Comparison of ENCODE assay signal across 11 cellular contexts in the genomic region with DNA sequence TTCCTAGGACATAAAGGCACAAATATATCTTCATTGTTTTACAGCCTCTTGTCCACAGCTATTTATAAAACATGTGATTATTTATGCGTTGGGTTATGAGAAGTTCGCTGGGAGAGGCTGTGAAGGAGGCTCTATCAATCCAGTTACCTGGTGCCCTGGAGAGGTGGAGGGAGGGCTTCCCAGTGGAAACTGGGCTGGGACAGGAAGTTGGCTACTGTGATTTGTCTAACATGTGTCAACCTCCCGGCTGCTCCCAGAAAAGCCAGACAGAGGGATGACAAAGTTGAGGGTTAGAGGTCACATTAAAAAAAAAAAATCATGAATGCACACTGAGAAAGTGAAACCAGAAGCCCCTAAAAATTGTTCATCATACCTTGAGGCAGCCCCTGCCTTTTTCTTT.
A peak's percentile ranks its signal among the peaks of the same experiment; 100 is the strongest.
DNase-seq lines count a peak whose midpoint lies in the region; ATAC-seq lines count a peak whose summit lies in the region.
"Had no signal": no experiment of that assay in that cellular context is flagged by ENCODE, and none has a peak within 500 bp of the region (broad histone marks: within the 10 kb centered on the region; RNA-seq: fewer than 3 reads in every experiment).

No MANE protein-coding gene starts in this region.

- ATAC-seq in left lobe of liver (peak; percentile 63), HG03442 (IDR thresholded peaks at IDR 0.05; ENCODE audit: unreplicated experiment) (no peak), GM21381 (IDR thresholded peaks at IDR 0.05; ENCODE audit: unreplicated experiment) (no peak)
- no peak for ATAC-seq in stimulated activated naive B cell treated with anti-CD40 and anti-IgM and Interleukin-4, amounts not matched to agents 10 μg/mL and 1 μg/mL and 100 μg/mL, for 72 hours (replicated peaks)

- no peak overlapping the region for H3K27ac Mint-ChIP-seq in activated naive CD8-positive, alpha-beta T cell
- H3K27ac Mint-ChIP-seq in stimulated activated naive B cell treated with anti-CD40 and anti-IgM and Interleukin-4, amounts not matched to agents 10 μg/mL and 1 μg/mL and 100 μg/mL, for 72 hours: no peak overlapping the region

- peaks cover 12% of the 10 kb centered on the region for H3K4me1 Mint-ChIP-seq in activated naive CD8-positive, alpha-beta T cell (ENCODE audit: low read depth)
- peaks cover 6 to 18% of the 10 kb centered on the region in 2 donors for H3K4me1 Mint-ChIP-seq in stimulated activated naive B cell treated with anti-CD40 and anti-IgM and Interleukin-4, amounts not matched to agents 10 μg/mL and 1 μg/mL and 100 μg/mL, for 72 hours

- no peaks in the 10 kb centered on the region for H3K36me3 Mint-ChIP-seq in activated naive CD8-positive, alpha-beta T cell
- no peaks in the 10 kb centered on the region for H3K36me3 Mint-ChIP-seq in stimulated activated naive B cell treated with anti-CD40 and anti-IgM and Interleukin-4, amounts not matched to agents 10 μg/mL and 1 μg/mL and 100 μg/mL, for 72 hours

- peak; percentile 41 for DNase-seq in DMS79 treated with DMSO at 0.1 percent for 48 hours (lab: John Stamatoyannopoulos, UW)
- no peak for DNase-seq in DMS79 (lab: John Stamatoyannopoulos, UW)
- peak; percentile 62 for DNase-seq in left lobe of liver (ENCODE audit: low spot score)
- no peak for DNase-seq in stimulated activated naive B cell treated with anti-CD40 and anti-IgM and Interleukin-4, amounts not matched to agents 10 μg/mL and 1 μg/mL and 100 μg/mL, for 72 hours
- DNase-seq in D341Med (ENCODE audit: low spot score): no peak
- DNase-seq: central memory CD4-positive, alpha-beta T cell; midbrain; SHP77 treated with DMSO at 0.1 percent for 48 hours had no signal

- peak overlapping the region; percentile 68 for H3K4me3 Mint-ChIP-seq in activated naive CD8-positive, alpha-beta T cell
- H3K4me3 Mint-ChIP-seq in stimulated activated naive B cell treated with anti-CD40 and anti-IgM and Interleukin-4, amounts not matched to agents 10 μg/mL and 1 μg/mL and 100 μg/mL, for 72 hours: peak overlapping the region; percentile 85 to 89

- no peaks in the 10 kb centered on the region for H3K9me3 Mint-ChIP-seq in activated naive CD8-positive, alpha-beta T cell (ENCODE audit: low read depth)
- no peaks in the 10 kb centered on the region for H3K9me3 Mint-ChIP-seq in stimulated activated naive B cell treated with anti-CD40 and anti-IgM and Interleukin-4, amounts not matched to agents 10 μg/mL and 1 μg/mL and 100 μg/mL, for 72 hours

- peaks cover 6% of the 10 kb centered on the region for H3K27me3 Mint-ChIP-seq in activated naive CD8-positive, alpha-beta T cell
- peaks cover 4 to 7% of the 10 kb centered on the region in 2 donors for H3K27me3 Mint-ChIP-seq in stimulated activated naive B cell treated with anti-CD40 and anti-IgM and Interleukin-4, amounts not matched to agents 10 μg/mL and 1 μg/mL and 100 μg/mL, for 72 hours

Comparison
In these comparisons a context has a peak if more than half of its experiments do, and no peak if none do; other contexts are left out.
1. DNase-seq: peak in DMS79 treated with DMSO at 0.1 percent for 48 hours (single experiment) and left lobe of liver (single experiment); none in DMS79 (single experiment), stimulated activated naive B cell treated with anti-CD40 and anti-IgM and Interleukin-4, amounts not matched to agents 10 μg/mL and 1 μg/mL and 100 μg/mL, for 72 hours (single experiment) and D341Med (single experiment).